Comparison of ENCODE assay signal across 1 cellular context in the genomic region with DNA sequence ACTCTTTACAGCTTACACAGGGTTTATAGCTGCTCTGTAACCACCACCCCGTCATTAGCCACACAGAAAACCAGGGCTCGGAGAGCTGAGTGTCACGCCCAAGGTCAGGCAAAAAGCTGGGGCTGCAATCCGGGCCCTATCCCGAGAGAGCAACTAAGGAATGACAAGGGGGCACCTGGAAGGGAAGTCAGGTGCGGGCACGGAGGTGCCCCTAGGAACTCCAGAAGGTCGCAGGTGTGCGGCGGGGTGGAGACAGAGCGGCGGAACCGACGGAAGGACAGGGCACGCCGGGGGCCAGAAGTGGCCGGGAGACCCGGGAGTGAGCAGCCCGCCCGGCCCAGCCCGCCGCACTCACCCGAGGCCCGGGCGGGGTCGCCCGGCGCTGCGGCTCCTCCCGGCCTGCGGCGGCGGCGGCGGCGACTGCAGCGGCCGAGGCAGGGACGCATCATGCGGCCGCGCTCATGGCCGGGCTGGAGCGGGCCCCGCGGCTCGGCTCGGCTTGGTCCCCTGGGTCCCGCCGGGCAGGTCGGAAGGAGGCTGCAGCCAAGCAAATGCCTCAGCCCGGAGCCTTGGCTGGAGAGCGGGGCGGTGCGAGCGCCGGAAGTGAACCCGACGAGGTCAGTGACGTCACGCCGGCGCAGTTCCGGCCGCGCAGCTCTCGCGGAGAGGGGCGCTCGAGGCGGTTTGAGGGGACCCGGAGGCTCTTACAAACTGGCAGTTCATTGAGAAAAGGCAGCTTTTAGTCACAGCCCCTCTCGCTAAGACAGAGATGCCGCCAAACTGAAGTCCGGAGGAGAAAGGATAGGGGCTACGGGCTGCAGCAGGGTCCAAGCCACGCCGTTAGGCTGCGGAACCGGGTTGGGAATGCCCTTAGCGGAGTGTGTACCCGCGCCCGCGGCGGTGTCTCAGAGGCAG.
TF ChIP-seq lines count a peak whose summit lies in the region.

Gene ZDHHC7 (minus strand): TSS at position 605 of the 915 bp plus-strand sequence. CDS start 20,917 bp downstream, outside the sequence.

TF ChIP-seq in HCT116, 20 proteins besides CTCF, POLR2A, EP300 and RAD21 (continued from another document):
- TF ChIP-seq ZBTB33 (IDR thresholded peaks at IDR 0.05; ENCODE audit: extremely low read depth, insufficient replicate concordance, low read length): peak; percentile 78
- TF ChIP-seq POLR2AphosphoS5 (IDR thresholded peaks at IDR 0.05; ENCODE audit: low read depth, low read length): peak; percentile 97
- TF ChIP-seq SRF (IDR thresholded peaks at IDR 0.05; ENCODE audit: low read depth): peak; percentile 54; the same call in 1 of the 2 replicates
- no peak for TF ChIP-seq ZNF274 (IDR thresholded peaks at IDR 0.05; ENCODE audit: low read depth, low read length)
- peak; percentile 6; the same call in 1 of the 2 replicates for TF ChIP-seq FOSL1 (IDR thresholded peaks at IDR 0.05; ENCODE audit: low read depth)
- TF ChIP-seq CBX3 (IDR thresholded peaks at IDR 0.05; ENCODE audit: low read depth): peak; percentile 73; the same call in 1 of the 2 replicates
- no peak for TF ChIP-seq CEBPB (IDR thresholded peaks at IDR 0.05; ENCODE audit: low read depth)
- no peak for TF ChIP-seq EZH2phosphoT487 (IDR thresholded peaks at IDR 0.05; ENCODE audit: borderline replicate concordance)
- TF ChIP-seq EZH2 (IDR thresholded peaks at IDR 0.05): no peak
- peak; percentile 81; the same call in 1 of the 2 replicates for TF ChIP-seq MAX (IDR thresholded peaks at IDR 0.05)
- TF ChIP-seq SP1 (IDR thresholded peaks at IDR 0.05; ENCODE audit: low read depth): peak; percentile 44; the same call in 1 of the 2 replicates
- peak; percentile 92 for TF ChIP-seq SIN3A (IDR thresholded peaks at IDR 0.05; ENCODE audit: low read depth)
TF ChIP-seq in HCT116: peak in this region for 11.
